ENCODE assay signal across 14 cellular contexts in genomic region chr10:122173337-122173736, GRCh38.
"Had no signal": no experiment of that assay in that cellular context is flagged by ENCODE, and none has a peak within 500 bp of the region (broad histone marks: within the 10 kb centered on the region; RNA-seq: fewer than 3 reads in every experiment).

No MANE protein-coding gene starts in this region.

- H3K27me3 Mint-ChIP-seq: brain had no signal

- H3K36me3 Mint-ChIP-seq: activated naive CD8-positive, alpha-beta T cell; mesothelial cell of epicardium had no signal

- DNase-seq: activated CD4-positive, alpha-beta T cell treated with anti-CD3 and anti-CD28 coated beads for 48 hours; activated effector memory CD4-positive, alpha-beta T cell treated with Interleukin-2 at 50 U/mL for 16 hours; activated T-cell treated with anti-CD3 and anti-CD28 coated beads, Interleukin-2, amount 50 U/mL, for 1 hour; amygdala; cerebellar nuclear complex; effector memory CD8-positive, alpha-beta T cell had no signal

- H3K27ac ChIP-seq: epithelial cell of prostate, VCaP had no signal

- H3K4me3 ChIP-seq: smooth muscle cell, tibial nerve had no signal

- H3K27me3 ChIP-seq: tibial nerve had no signal

- H3K4me2 ChIP-seq: smooth muscle cell had no signal

- ATAC-seq: effector memory CD8-positive, alpha-beta T cell had no signal

- H3K27ac Mint-ChIP-seq: activated naive CD8-positive, alpha-beta T cell; dendritic cell treated with granulocyte-macrophage colony-stimulating factor and Interleukin-4, amounts not matched to agents 40 ng/mL and 50 ng/mL, for 4 days; effector memory CD8-positive, alpha-beta T cell had no signal

- H3K36me3 ChIP-seq: tibial nerve had no signal

- H3K4me3 Mint-ChIP-seq: activated naive CD8-positive, alpha-beta T cell; brain; dendritic cell treated with granulocyte-macrophage colony-stimulating factor and Interleukin-4, amounts not matched to agents 40 ng/mL and 50 ng/mL, for 4 days; effector memory CD8-positive, alpha-beta T cell; mesothelial cell of epicardium had no signal

- H3K9me3 Mint-ChIP-seq: brain; dendritic cell treated with granulocyte-macrophage colony-stimulating factor and Interleukin-4, amounts not matched to agents 40 ng/mL and 50 ng/mL, for 4 days; effector memory CD8-positive, alpha-beta T cell; mesothelial cell of epicardium had no signal

- H3K9me3 ChIP-seq: tibial nerve had no signal
